ENCODE assay signal across 9 cellular contexts in genomic region chr17:81094224-81094743, GRCh38. TPM values are rescaled to one million over a fixed set of nuclear protein-coding genes. Genes with fewer than 3 reads are reported as not detected.
DNase-seq lines count a peak whose midpoint lies in the region; ATAC-seq, FAIRE-seq and TF ChIP-seq lines count a peak whose summit lies in the region.
"Had no signal": no experiment of that assay in that cellular context is flagged by ENCODE, and none has a peak within 500 bp of the region (broad histone marks: within the 10 kb centered on the region; RNA-seq: fewer than 3 reads in every experiment).

No MANE protein-coding gene starts in this region.

- H3K4me3 Mint-ChIP-seq in Calu3 (ENCODE audit: low read depth, unreplicated experiment), result peak overlapping the region; percentile 10

- H3K27ac ChIP-seq in Peyer's patch (peak overlapping the region in 3 of 4 donors; percentile 42 to 79 (median 67)), H1 (ENCODE audit: low read depth, low read length) (no peak overlapping the region), trophoblast cell (ENCODE audit: low read depth, low read length) (peak overlapping the region; percentile 9)

- peak overlapping the region; percentile 17 for H3K27ac Mint-ChIP-seq in Calu3 (ENCODE audit: unreplicated experiment)

- H4K20me1 ChIP-seq in H1 (replicated peaks in 1 of 2; ENCODE audit: control insufficient read depth in 1 of 2, insufficient read depth in 2 of 2, low read length in 2 of 2), result peaks cover 0 to 2% of the 10 kb centered on the region in 2 experiments

- H3K14ac ChIP-seq in H1 (ENCODE audit: insufficient read length) (no peak overlapping the region), trophoblast cell (ENCODE audit: low read length) (peak overlapping the region; percentile 24)

- H2BK12ac ChIP-seq in H1 (ENCODE audit: low read depth, low read length) (peak overlapping the region; percentile 84), trophoblast cell (ENCODE audit: low read length) (peak overlapping the region; percentile 3)

- H3K23ac ChIP-seq in H1 (ENCODE audit: insufficient read length), result no peak overlapping the region
- no peak overlapping the region for H3K23ac ChIP-seq in trophoblast cell (ENCODE audit: low read length)

- H2AK5ac ChIP-seq in H1 (ENCODE audit: low read depth, low read length) (peak overlapping the region; percentile 98), trophoblast cell (ENCODE audit: low read length) (no peak overlapping the region)

- H4K12ac ChIP-seq in trophoblast cell (ENCODE audit: low read depth, low read length), result no peak overlapping the region

- no peaks in the 10 kb centered on the region for H3K23me2 ChIP-seq in H1 (ENCODE audit: low read depth, low read length)

- CTCF ChIA-PET in Calu3 (lab: Charles Lee) (interaction anchor here (1.6 kb wide), 1 partner anchor 71 kb away, joined by 7 read pairs; no protein-coding TSS in a partner anchor), H1 (lab: Charles Lee; ENCODE audit: partially characterized antibody) (interaction anchor here (1.0 to 7.6 kb wide), 5 partner anchors 9 to 71 kb away, joined by 3 to 110 read pairs (median 27); no protein-coding TSS in a partner anchor)

- FAIRE-seq in H1 (lab: Jason Lieb, UNC), result no peak

- H2AFZ ChIP-seq in H1 (ENCODE audit: low read length) (no peak overlapping the region), trophoblast cell (ENCODE audit: insufficient read depth, low read length, poor library complexity) (no peak overlapping the region)

- no peaks in the 10 kb centered on the region for H3K36me3 ChIP-seq in Peyer's patch
- no peaks in the 10 kb centered on the region for H3K36me3 ChIP-seq in H1 (ENCODE audit: control insufficient read depth in 2 of 4, insufficient read depth in 4 of 4, low read length in 3 of 4)
- H3K36me3 ChIP-seq in trophoblast cell (ENCODE audit: control insufficient read depth in 1 of 2, insufficient read depth in 2 of 2, low read length in 2 of 2), result peaks cover 13 to 29% of the 10 kb centered on the region in 2 experiments

- TF ChIP-seq POLR2A in Peyer's patch (IDR thresholded peaks at IDR 0.05), result no peak
- TF ChIP-seq POLR2A in H1 (IDR thresholded peaks at IDR 0.05; ENCODE audit: control extremely low read depth in 1 of 2, low read depth in 2 of 2, low read length in 2 of 2), result no peak

- H3K9ac ChIP-seq in H1 (replicated peaks in 1 of 4; ENCODE audit: extremely low read depth in 1 of 4, low read depth in 3 of 4, low read length in 3 of 4), result peak overlapping the region in 1 of 4 experiments; percentile 13; a peak in 2 of 7 replicates
- H3K9ac ChIP-seq in trophoblast cell (ENCODE audit: low read length), result no peak overlapping the region

- no peak overlapping the region for H2BK20ac ChIP-seq in H1 (ENCODE audit: low read length)

- H2BK5ac ChIP-seq in H1 (ENCODE audit: low read depth, low read length) (peak overlapping the region; percentile 75), trophoblast cell (ENCODE audit: low read depth, low read length, poor library complexity) (no peak overlapping the region)

- H3K4me2 ChIP-seq in H1 (ENCODE audit: insufficient read depth in 1 of 2, low read depth in 2 of 2, low read length in 2 of 2), result peak overlapping the region in 1 of 2 experiments; percentile 9; a peak in 1 of 4 replicates
- peak overlapping the region; percentile 20 for H3K4me2 ChIP-seq in trophoblast cell (ENCODE audit: low read length)

- intact Hi-C loops in Calu3 (cut with micrococcal nuclease; ENCODE audit: unreplicated experiment), result no loop called here
- intact Hi-C loops in posterior cingulate gyrus (cut with DNase I), result no loop called here

- 83% methylated on average over 10 of the region's 10 CpGs; no CpG with 5 or more reads in 1 of the 2 experiments for WGBS in H1 (ENCODE audit: extremely low coverage in 1 of 2, insufficient coverage in 1 of 2, insufficient read length in 1 of 2, insufficient replicate concordance in 2 of 2, low coverage in 1 of 2, low lambda C conversion rate in 2 of 2, missing lambda C conversion rate in 1 of 2), 2 experiments
- WGBS in trophoblast cell (ENCODE audit: extremely low coverage, insufficient coverage, insufficient read length), result no CpG with 5 or more reads among the region's 10 CpGs

- BruUV-seq in Calu3 (replicated peaks; lab: Mats Ljungman, UMichigan), result no TSS peak

- TF ChIP-seq CTCF in Calu3 (IDR thresholded peaks at IDR 0.05; ENCODE audit: unreplicated experiment), result no peak
- no peak for TF ChIP-seq CTCF in Peyer's patch (IDR thresholded peaks at IDR 0.05)
- no peak for TF ChIP-seq CTCF in H1 (IDR thresholded peaks at IDR 0.05; ENCODE audit: control extremely low read depth in 1 of 3, insufficient read depth in 1 of 3, low read depth in 1 of 3, low read length in 3 of 3)

- no peaks in the 10 kb centered on the region for H3K27me3 ChIP-seq in Peyer's patch
- H3K27me3 ChIP-seq in H1 (replicated peaks in 1 of 4; ENCODE audit: control insufficient read depth in 3 of 4, extremely low read depth in 1 of 4, insufficient read depth in 3 of 4, low read length in 3 of 4), result no peaks in the 10 kb centered on the region
- no peaks in the 10 kb centered on the region for H3K27me3 ChIP-seq in trophoblast cell (ENCODE audit: insufficient read depth, low read length)

- no peak for TF ChIP-seq RAD21 in H1 (IDR thresholded peaks at IDR 0.05 in 1 of 2, conservative IDR thresholded peaks at IDR 0.05 in 1 of 2; ENCODE audit: low read depth in 2 of 2, low read length in 2 of 2)

- H4K8ac ChIP-seq in H1 (ENCODE audit: extremely low read depth, insufficient read depth, low read length) (no peak overlapping the region; the same call in 1 of the 2 replicates), trophoblast cell (ENCODE audit: low read depth, low read length) (no peak overlapping the region)

- no peak for TF ChIP-seq EP300 in H1 (IDR thresholded peaks at IDR 0.05; ENCODE audit: borderline replicate concordance in 1 of 2, low read depth in 2 of 2, low read length in 2 of 2)

- POLR2A ChIA-PET in H1 (lab: Charles Lee; ENCODE audit: partially characterized antibody), result interaction anchor here (1.0 to 1.2 kb wide), 2 partner anchors 60 to 145 kb away, joined by 3 read pairs; partner anchors contain the start of genes NDUFAF8 and TEPSIN

- no peak overlapping the region for H3K56ac ChIP-seq in H1 (replicated peaks; ENCODE audit: insufficient read length, low read depth, low read length)

- peaks cover 14% of the 10 kb centered on the region for H3K36me3 Mint-ChIP-seq in Calu3 (ENCODE audit: insufficient read depth, unreplicated experiment)

- peaks cover 0 to 47% (median 30%) of the 10 kb centered on the region in 4 donors for H3K4me1 ChIP-seq in Peyer's patch
- peaks cover 7 to 40% (median 30%) of the 10 kb centered on the region in 4 experiments for H3K4me1 ChIP-seq in H1 (replicated peaks in 1 of 4; ENCODE audit: control insufficient read depth in 3 of 4, insufficient read depth in 4 of 4, low read length in 3 of 4)
- peaks cover 39 to 42% of the 10 kb centered on the region in 2 experiments for H3K4me1 ChIP-seq in trophoblast cell (ENCODE audit: control insufficient read depth in 1 of 2, insufficient read depth in 2 of 2, low read length in 2 of 2)

- no peak overlapping the region for H4K5ac ChIP-seq in H1 (ENCODE audit: insufficient read length, low read depth, low read length)

- peaks cover 33% of the 10 kb centered on the region for H3K4me1 Mint-ChIP-seq in Calu3 (ENCODE audit: low read depth, unreplicated experiment)

- H2BK15ac ChIP-seq in H1 (ENCODE audit: low read length), result peak overlapping the region; percentile 92; the same call in 1 of the 2 replicates

- H3K18ac ChIP-seq in H1 (ENCODE audit: extremely low read depth, low read length) (peak overlapping the region; percentile 2; the same call in 1 of the 2 replicates), trophoblast cell (ENCODE audit: low read length) (no peak overlapping the region)

- H3K9me3 ChIP-seq in Peyer's patch (no peaks in the 10 kb centered on the region), H1 (ENCODE audit: insufficient read depth in 2 of 2, low read depth in 1 of 2, low read length in 1 of 2) (no peaks in the 10 kb centered on the region), trophoblast cell (ENCODE audit: insufficient read depth, low read depth, low read length) (peaks cover 4% of the 10 kb centered on the region)
- H3K9me3 ChIP-seq: HAP-1 had no signal

- H3K4ac ChIP-seq in H1 (replicated peaks; ENCODE audit: insufficient read length, low read depth, low read length) (no peak overlapping the region), trophoblast cell (ENCODE audit: low read depth, low read length) (no peak overlapping the region)

- H3K4me3 ChIP-seq in Peyer's patch (no peak overlapping the region), H1 (ENCODE audit: extremely low read depth in 1 of 4, insufficient read depth in 2 of 4, low read depth in 3 of 4, low read length in 4 of 4) (no peak overlapping the region; a peak in 1 of 8 replicates), trophoblast cell (ENCODE audit: low read depth, low read length) (no peak overlapping the region)
- H3K4me3 ChIP-seq: HAP-1 had no signal

- no peak overlapping the region for H2BK120ac ChIP-seq in H1 (replicated peaks; ENCODE audit: low read depth, low read length)
- H2BK120ac ChIP-seq in trophoblast cell (ENCODE audit: insufficient read depth, low read length, poor library complexity), result no peak overlapping the region

- no peaks in the 10 kb centered on the region for H3K27me3 Mint-ChIP-seq in Calu3 (ENCODE audit: unreplicated experiment)

- H4K91ac ChIP-seq in H1 (replicated peaks; ENCODE audit: insufficient read length, low read length) (peak overlapping the region; percentile 68), trophoblast cell (ENCODE audit: low read depth, low read length) (peak overlapping the region; percentile 10)

- H3K9me3 Mint-ChIP-seq in Calu3 (ENCODE audit: low read depth, unreplicated experiment), result no peaks in the 10 kb centered on the region

- DNase-seq in Calu3 (no peak), Peyer's patch (no peak), H1 (ENCODE audit: low read depth in 1 of 2, low spot score in 2 of 2) (no peak), trophoblast cell (no peak), UCSD-AML1 (lab: John Stamatoyannopoulos, UW; ENCODE audit: unreplicated experiment) (no peak), posterior cingulate gyrus (no peak), AG08395 (ENCODE audit: low spot score) (no peak)

- no peak for ATAC-seq in GM21723 (IDR thresholded peaks at IDR 0.05; ENCODE audit: unreplicated experiment)

- no peaks in the 10 kb centered on the region for H3K79me1 ChIP-seq in H1 (ENCODE audit: low read depth, low read length)
- H3K79me1 ChIP-seq in trophoblast cell (ENCODE audit: low read length), result peaks cover 14% of the 10 kb centered on the region

- H3K79me2 ChIP-seq in H1 (ENCODE audit: control insufficient read depth in 1 of 2, insufficient read depth in 2 of 2, low read length in 2 of 2) (no peaks in the 10 kb centered on the region), trophoblast cell (ENCODE audit: control insufficient read depth, insufficient read depth, low read length, poor library complexity) (peaks cover 7% of the 10 kb centered on the region)

RNA-seq across cellular contexts. Expression of gene BAIAP2, which starts 59.3 kb away (rescaled TPM):
- total RNA-seq in Calu3 (2022) (58.0 and 58.8 TPM in 2 replicates), Peyer's patch (10 to 100 TPM; 10.2 to 61.9 (median 17.6) TPM)
- total RNA-seq in H1 (2021; fragmentation: NEBNext Ultra II Directional; extraction: Animal tissue kit (Norgen Biotek cat#: 25700)), result 18.4 and 22.8 TPM in 2 replicates
- 10.0 and 19.8 TPM in 2 replicates for polyA plus RNA-seq in H1 (2011; rRNA removed)
- 8.2 TPM for polyA plus RNA-seq in H1 (2011; cell fraction: cytosol; rRNA removed)
- polyA plus RNA-seq in H1 (2011; cell fraction: nucleus; rRNA removed), result 25.9 TPM
- polyA plus RNA-seq in H1 (2012, experiment 1 of 2), result 12.1 to 15.1 TPM (median 14.9 TPM) in 4 replicates
- polyA plus RNA-seq in H1 (2012, experiment 2 of 2), result 15.4 TPM
- 12.5 TPM for polyA plus RNA-seq in H1 (2013, experiment 1 of 2)
- 11.0 TPM for polyA plus RNA-seq in H1 (2013, experiment 2 of 2)
- 9.6 and 11.6 TPM in 2 replicates for polyA minus RNA-seq in H1 (2011; rRNA and poly(A)+ RNA removed)
- polyA minus RNA-seq in H1 (2011; cell fraction: cytosol; rRNA and poly(A)+ RNA removed), result 15.8 TPM
- polyA minus RNA-seq in H1 (2011; cell fraction: nucleus; rRNA and poly(A)+ RNA removed), result 25.5 TPM
- polyA plus RNA-seq in trophoblast cell (2013), result 81.6 and 88.1 TPM in 2 replicates
